ENCODE assay signal across 8 cellular contexts in the genomic region with DNA sequence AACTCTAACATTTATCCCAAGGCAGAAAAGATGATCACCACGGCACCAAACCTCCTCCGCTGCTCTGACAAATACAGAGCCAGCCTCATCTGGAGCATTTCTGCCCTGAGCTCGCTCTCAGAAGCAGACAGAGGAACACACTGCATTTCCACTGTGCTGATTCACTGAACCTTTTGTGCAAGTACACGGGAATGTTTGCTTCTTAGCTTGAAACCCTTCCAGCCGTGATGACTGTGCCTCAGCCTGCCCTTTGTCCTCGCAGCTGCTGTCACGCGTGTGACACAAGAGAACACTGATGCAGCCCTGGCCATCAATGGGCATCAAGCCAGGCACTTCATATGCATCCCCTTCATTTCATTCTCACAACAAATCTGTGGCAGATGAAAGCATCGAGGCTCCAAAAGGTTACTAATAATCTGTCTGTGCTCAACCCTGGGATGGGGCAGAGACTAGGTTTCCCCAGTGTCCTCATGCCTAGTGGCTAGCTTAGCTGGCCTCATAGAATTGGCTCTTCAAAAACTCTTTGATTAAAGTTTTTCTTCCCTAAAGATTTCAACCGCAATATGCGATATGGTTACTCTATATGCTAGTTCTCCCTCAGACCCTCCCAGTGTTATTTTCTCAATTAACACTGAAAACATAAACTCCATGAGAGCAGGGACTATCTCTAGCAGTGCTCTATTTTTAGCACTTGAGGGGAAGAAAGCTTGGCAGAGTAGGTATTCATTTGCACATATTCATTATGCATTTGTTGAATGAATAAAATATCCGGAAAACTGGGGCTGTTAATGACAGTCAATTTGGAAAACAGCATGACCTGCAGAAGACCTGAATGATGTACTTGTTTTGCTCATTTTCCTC. TPM values are rescaled to one million over a fixed set of nuclear protein-coding genes. Genes with fewer than 3 reads are reported as not detected.
A peak's percentile ranks its signal among the peaks of the same experiment; 100 is the strongest.
DNase-seq lines count a peak whose midpoint lies in the region; ATAC-seq and TF ChIP-seq lines count a peak whose summit lies in the region.

No MANE protein-coding gene starts in this region.

- no peak for TF ChIP-seq CTCF in epithelial cell of proximal tubule (conservative IDR thresholded peaks at IDR 0.05; ENCODE audit: low read depth, low read length)

- TF ChIP-seq POLR2A in erythroblast (IDR thresholded peaks at IDR 0.05; ENCODE audit: low read length), result no peak

- no peak for ATAC-seq in GM18517 (IDR thresholded peaks at IDR 0.05; ENCODE audit: unreplicated experiment)
- no peak for ATAC-seq in HG02973 (IDR thresholded peaks at IDR 0.05; ENCODE audit: unreplicated experiment)

- DNase-seq in EH (ENCODE audit: low read depth), result peak; percentile 95
- peak; percentile 45 for DNase-seq in NCI-H748 treated with DMSO at 0.1 percent for 48 hours (lab: John Stamatoyannopoulos, UW)
- DNase-seq in epithelial cell of proximal tubule (ENCODE audit: low read depth), result peak; percentile 73
- DNase-seq in myocyte (ENCODE audit: low read depth), result peak; percentile 88
- DNase-seq in erythroblast (lab: John Stamatoyannopoulos, UW), result no peak
- no peak for DNase-seq in iPS-NIHi11 (ENCODE audit: low spot score)

- H3K4me3 ChIP-seq in epithelial cell of proximal tubule (ENCODE audit: low read depth, low read length), result peak overlapping the region; percentile 29

RNA-seq across cellular contexts. Expression of gene CDC14B, which starts 7.3 kb away (rescaled TPM):
- 9.1 and 11.2 TPM in 2 replicates for total RNA-seq in epithelial cell of proximal tubule
- total RNA-seq in myocyte, result 17.4 and 22.7 TPM in 2 replicates
- 7.8 TPM for polyA plus RNA-seq in myocyte (2012)

RNA-seq across cellular contexts. Expression of gene PRXL2C, which starts 42.8 kb away (rescaled TPM):
- total RNA-seq in epithelial cell of proximal tubule (12.6 and 17.2 TPM in 2 replicates), myocyte (23.3 and 25.8 TPM in 2 replicates)
- 8.9 TPM for polyA plus RNA-seq in myocyte (2012)

Comparison
In these comparisons a context has a peak if more than half of its experiments do, and no peak if none do; other contexts are left out.
1. DNase-seq: peak in EH (single experiment), NCI-H748 treated with DMSO at 0.1 percent for 48 hours (single experiment), epithelial cell of proximal tubule (single experiment) and myocyte (single experiment); none in erythroblast (0 of 2) and iPS-NIHi11 (single experiment).